In the genomic region with DNA sequence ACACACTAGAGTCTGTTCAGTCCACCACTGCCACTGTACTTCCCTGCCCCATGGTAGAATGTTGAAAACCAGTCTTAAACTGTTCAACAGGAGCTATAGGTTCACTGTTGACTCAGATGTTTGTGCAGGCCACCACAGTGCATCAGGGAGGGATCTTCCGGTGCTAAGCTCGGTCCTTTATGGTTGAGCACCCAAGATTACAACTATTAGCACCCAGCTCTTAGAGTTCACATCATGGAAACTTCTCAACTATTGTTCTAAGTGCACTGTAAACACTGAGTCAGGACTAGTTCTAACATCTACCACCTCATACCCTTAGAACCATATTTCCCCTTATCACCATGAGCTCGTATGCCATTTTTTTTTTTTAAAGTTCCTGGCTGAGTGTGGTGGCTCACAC, we compare ENCODE assay signal across 22 cellular contexts.
A peak's percentile ranks its signal among the peaks of the same experiment; 100 is the strongest.
DNase-seq lines count a peak whose midpoint lies in the region; ATAC-seq, FAIRE-seq and TF ChIP-seq lines count a peak whose summit lies in the region.
"Had no signal": no experiment of that assay in that cellular context is flagged by ENCODE, and none has a peak within 500 bp of the region (broad histone marks: within the 10 kb centered on the region; RNA-seq: fewer than 3 reads in every experiment).

No MANE protein-coding gene starts in this region.

- peaks cover 2% of the 10 kb centered on the region for H3K36me3 ChIP-seq in bronchial epithelial cell (ENCODE audit: control insufficient read depth, insufficient read depth, low read length)
- no peaks in the 10 kb centered on the region for H3K36me3 ChIP-seq in right lobe of liver

- 100% methylated on average over 2 of the region's 3 CpGs for WGBS in right lobe of liver (ENCODE audit: insufficient coverage, low coverage, low lambda C conversion rate, missing lambda C conversion rate)

- no peak for TF ChIP-seq POLR2A in right lobe of liver (IDR thresholded peaks at IDR 0.05)

- no peaks in the 10 kb centered on the region for H3K9me3 ChIP-seq in right lobe of liver
- H3K9me3 ChIP-seq: Caco-2, heart right ventricle had no signal

- no peaks in the 10 kb centered on the region for H3K27me3 Mint-ChIP-seq in activated T-cell treated with anti-CD3 and anti-CD28 coated beads, Interleukin-2, amount 50 U/mL, for 4 hours (ENCODE audit: low read depth)
- H3K27me3 Mint-ChIP-seq in stimulated activated naive B cell treated with anti-CD40 and anti-IgM and Interleukin-4, amounts not matched to agents 10 μg/mL and 1 μg/mL and 100 μg/mL, for 72 hours = no peaks in the 10 kb centered on the region

- H3K4me1 Mint-ChIP-seq in activated T-cell treated with anti-CD3 and anti-CD28 coated beads, Interleukin-2, amount 50 U/mL, for 4 hours (ENCODE audit: low read depth) = peaks cover 31% of the 10 kb centered on the region
- peaks cover 9 to 15% of the 10 kb centered on the region in 2 donors for H3K4me1 Mint-ChIP-seq in stimulated activated naive B cell treated with anti-CD40 and anti-IgM and Interleukin-4, amounts not matched to agents 10 μg/mL and 1 μg/mL and 100 μg/mL, for 72 hours

- H3K27me3 ChIP-seq in bronchial epithelial cell (ENCODE audit: control insufficient read depth, insufficient read depth, low read length) (no peaks in the 10 kb centered on the region), right lobe of liver (no peaks in the 10 kb centered on the region)
- H3K27me3 ChIP-seq: heart right ventricle, neural progenitor cell had no signal

- peak overlapping the region; percentile 90 for H3K27ac Mint-ChIP-seq in stimulated activated naive B cell treated with anti-CD40 and anti-IgM and Interleukin-4, amounts not matched to agents 10 μg/mL and 1 μg/mL and 100 μg/mL, for 72 hours
- H3K27ac Mint-ChIP-seq: neural progenitor cell had no signal

- intact Hi-C loops in right lobe of liver (cut with DNase I) = no loop called here

- no peak overlapping the region for H3K4me3 Mint-ChIP-seq in activated T-cell treated with anti-CD3 and anti-CD28 coated beads, Interleukin-2, amount 50 U/mL, for 4 hours
- H3K4me3 Mint-ChIP-seq in stimulated activated naive B cell treated with anti-CD40 and anti-IgM and Interleukin-4, amounts not matched to agents 10 μg/mL and 1 μg/mL and 100 μg/mL, for 72 hours = no peak overlapping the region
- H3K4me3 Mint-ChIP-seq: neural progenitor cell had no signal

- no peak for TF ChIP-seq CTCF in bronchial epithelial cell (IDR thresholded peaks at IDR 0.05; ENCODE audit: insufficient read depth, low read length, severe bottlenecking)
- TF ChIP-seq CTCF in right lobe of liver (IDR thresholded peaks at IDR 0.05) = no peak

- peaks cover 25% of the 10 kb centered on the region for H3K36me3 Mint-ChIP-seq in activated T-cell treated with anti-CD3 and anti-CD28 coated beads, Interleukin-2, amount 50 U/mL, for 4 hours (ENCODE audit: insufficient read depth)
- H3K36me3 Mint-ChIP-seq in stimulated activated naive B cell treated with anti-CD40 and anti-IgM and Interleukin-4, amounts not matched to agents 10 μg/mL and 1 μg/mL and 100 μg/mL, for 72 hours = peaks cover 14 to 17% of the 10 kb centered on the region in 2 donors

- FAIRE-seq in bronchial epithelial cell (lab: Jason Lieb, UNC) = no peak
- FAIRE-seq: islet of Langerhans, urothelium cell line had no signal

- H3K4me3 ChIP-seq in bronchial epithelial cell (ENCODE audit: low read depth, low read length) (no peak overlapping the region), right lobe of liver (no peak overlapping the region)
- H3K4me3 ChIP-seq: heart right ventricle, neural progenitor cell had no signal

- H3K27ac ChIP-seq in right lobe of liver = no peak overlapping the region
- H3K27ac ChIP-seq: heart right ventricle, HL-60, neural progenitor cell had no signal

- no peaks in the 10 kb centered on the region for H3K9me3 Mint-ChIP-seq in activated T-cell treated with anti-CD3 and anti-CD28 coated beads, Interleukin-2, amount 50 U/mL, for 4 hours
- H3K9me3 Mint-ChIP-seq in stimulated activated naive B cell treated with anti-CD40 and anti-IgM and Interleukin-4, amounts not matched to agents 10 μg/mL and 1 μg/mL and 100 μg/mL, for 72 hours = no peaks in the 10 kb centered on the region
- H3K9me3 Mint-ChIP-seq: neural progenitor cell had no signal

- peak; percentile 67 to 76 for ATAC-seq in activated T-cell treated with anti-CD3 and anti-CD28 coated beads, Interleukin-2, amount 50 U/mL, for 4 hours
- ATAC-seq in GM19372 (IDR thresholded peaks at IDR 0.05; ENCODE audit: low read depth, unreplicated experiment) (peak; percentile 62), right lobe of liver (no peak)
- peak; percentile 75 to 91 for ATAC-seq in stimulated activated naive B cell treated with anti-CD40 and anti-IgM and Interleukin-4, amounts not matched to agents 10 μg/mL and 1 μg/mL and 100 μg/mL, for 72 hours (replicated peaks)

- H3K4me1 ChIP-seq in right lobe of liver = no peaks in the 10 kb centered on the region
- H3K4me1 ChIP-seq: Caco-2 had no signal

- no peak for DNase-seq in activated T-cell treated with anti-CD3 and anti-CD28 coated beads, Interleukin-2, amount 50 U/mL, for 4 hours
- no peak for DNase-seq in activated T-cell treated with anti-CD3 and anti-CD28 coated beads, Interleukin-2, amount 50 U/mL, for 1 hour
- DNase-seq in bronchial epithelial cell (ENCODE audit: low read depth) (peak; percentile 12), NCI-H1092 treated with DMSO at 0.1 percent for 48 hours (lab: John Stamatoyannopoulos, UW) (no peak), SKM-1 (lab: John Stamatoyannopoulos, UW; ENCODE audit: unreplicated experiment) (no peak), right lobe of liver (no peak)
- no peak for DNase-seq in stimulated activated naive B cell treated with anti-CD40 and anti-IgM and Interleukin-4, amounts not matched to agents 10 μg/mL and 1 μg/mL and 100 μg/mL, for 72 hours
- DNase-seq: Caco-2; effector CD8-positive, alpha-beta T cell; GOT3; heart right ventricle; mesendoderm; NCI-H2029 treated with DMSO at 0.1 percent for 48 hours; retina; SHP77 treated with DMSO at 0.1 percent for 48 hours; stimulated activated CD4-positive, alpha-beta T cell treated with anti-CD3 and anti-CD28 coated beads, Interleukin-15, amount 100 ng/mL, for 24 hours; T-helper 9 cell had no signal

Comparison
In these comparisons a context has a peak if more than half of its experiments do, and no peak if none do; other contexts are left out.
1. ATAC-seq: peak in activated T-cell treated with anti-CD3 and anti-CD28 coated beads, Interleukin-2, amount 50 U/mL, for 4 hours (2 of 2), GM19372 (single experiment) and stimulated activated naive B cell treated with anti-CD40 and anti-IgM and Interleukin-4, amounts not matched to agents 10 μg/mL and 1 μg/mL and 100 μg/mL, for 72 hours (2 of 2); none in right lobe of liver (0 of 4).